ENCODE assay signal across 1 cellular context in the genomic region with DNA sequence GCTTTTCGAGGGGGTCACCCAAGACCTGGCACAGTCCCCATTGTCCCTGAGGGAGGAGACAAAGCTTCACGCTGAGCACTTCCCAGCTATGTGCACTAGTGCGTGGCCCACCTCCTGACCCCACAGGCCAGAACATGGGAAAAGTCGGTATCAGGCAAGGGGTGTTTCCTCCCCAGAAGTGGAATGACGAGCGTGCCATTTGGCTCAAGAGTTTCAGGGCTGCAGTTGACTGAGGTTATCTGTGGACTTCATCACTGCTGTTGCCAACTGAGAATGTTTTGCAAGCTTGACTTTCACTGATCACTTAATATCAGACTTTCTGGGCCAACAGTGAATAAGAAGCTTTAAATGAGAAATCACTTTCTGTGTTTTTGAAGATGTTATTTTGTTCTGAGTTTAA.
TF ChIP-seq lines count a peak whose summit lies in the region.

No MANE protein-coding gene starts in this region.

TF ChIP-seq in GM23338, 12 proteins besides CTCF, POLR2A, EP300 and RAD21 (continued from another document):
- TF ChIP-seq EZH2 (IDR thresholded peaks at IDR 0.05; ENCODE audit: low read depth, unreplicated experiment): no peak
